In the genomic region with DNA sequence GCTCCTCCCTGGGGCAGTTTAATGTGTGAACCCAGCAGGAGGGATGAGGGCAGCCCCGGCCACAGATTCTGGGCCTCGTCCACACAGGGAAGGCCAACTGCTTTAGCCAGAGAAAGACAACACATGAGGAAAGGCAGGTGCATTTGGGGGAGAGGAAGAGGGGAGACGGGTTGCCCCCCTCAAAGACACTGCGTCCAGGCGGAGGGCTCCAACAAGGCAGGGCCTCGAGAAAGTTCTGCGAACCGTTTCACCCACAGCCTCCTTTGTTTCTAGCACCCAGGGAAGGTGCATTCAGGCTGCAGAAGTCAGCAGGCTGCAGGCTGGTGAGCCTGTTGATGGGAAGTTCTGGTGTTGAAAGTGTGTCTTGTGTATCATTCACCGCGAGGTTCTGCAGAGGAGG, we compare ENCODE assay signal across 21 cellular contexts. TPM values are rescaled to one million over a fixed set of nuclear protein-coding genes. Genes with fewer than 3 reads are reported as not detected.
"Had no signal": no experiment of that assay in that cellular context is flagged by ENCODE, and none has a peak within 500 bp of the region (broad histone marks: within the 10 kb centered on the region; RNA-seq: fewer than 3 reads in every experiment).

No MANE protein-coding gene starts in this region.

- H3K27me3 ChIP-seq: MG63, SJSA1 had no signal

- H3K4me3 ChIP-seq: MG63, SJSA1, SK-N-MC had no signal

- H3K36me3 ChIP-seq: MG63, SJSA1 had no signal

- H3K9me3 ChIP-seq: MG63, SJSA1 had no signal

- DNase-seq: KBM-7, MG63, NCI-H1092, NCI-H1105 treated with DMSO at 0.1 percent for 48 hours, NCI-H1417 treated with DMSO at 0.1 percent for 48 hours, NCI-H146, NCI-H1694 treated with DMSO at 0.1 percent for 48 hours, NCI-H1930, NCI-H2081, NCI-H2107, NCI-H2227 treated with DMSO at 0.1 percent for 48 hours, NCI-H524, NCI-H526 treated with DMSO at 0.1 percent for 48 hours, NCI-H748 treated with DMSO at 0.1 percent for 48 hours, Right ventricle myocardium superior, RPMI8226, SIG-M5 had no signal

- H3K4me1 ChIP-seq: SJSA1 had no signal

- H3K27ac ChIP-seq: SJSA1, SK-N-MC had no signal

RNA-seq across cellular contexts. Expression of gene FOXL3, which starts 10.1 kb away (rescaled TPM):
- total RNA-seq: HT-29, NCI-H460, Right ventricle myocardium superior, SJSA1 had no signal
